In genomic region chr19:44303976-44304568, GRCh38 we compare ENCODE assay signal across 8 cellular contexts. TPM values are rescaled to one million over a fixed set of nuclear protein-coding genes. Genes with fewer than 3 reads are reported as not detected.
DNase-seq lines count a peak whose midpoint lies in the region; ATAC-seq, FAIRE-seq and TF ChIP-seq lines count a peak whose summit lies in the region.

No MANE protein-coding gene starts in this region.

- FAIRE-seq in endothelial cell of umbilical vein (lab: Jason Lieb, UNC), result no peak

- H3K9me3 Mint-ChIP-seq in GM23338, result peaks cover 12% of the 10 kb centered on the region

- H3K27ac Mint-ChIP-seq in GM23338, result peak overlapping the region; percentile 78

- CTCF ChIA-PET in endothelial cell of umbilical vein (lab: Charles Lee), result interaction anchor here (1.4 kb wide), 2 partner anchors 92 to 139 kb away, joined by 4 to 5 read pairs; partner anchors contain the start of genes ZNF226 and ZNF227

- DNase-seq in BE2C (peak; percentile 16), GM23338 (ENCODE audit: low spot score) (peak; percentile 17), endothelial cell of umbilical vein (ENCODE audit: low read depth, low spot score) (no peak), KG1 (lab: John Stamatoyannopoulos, UW) (no peak)

- H3K4me2 ChIP-seq in GM23338 (peak overlapping the region; percentile 82), SU-DHL-6 (ENCODE audit: low read depth, low read length, poor library complexity, severe bottlenecking) (peak overlapping the region; percentile 78), endothelial cell of umbilical vein (ENCODE audit: insufficient read depth, low read length) (peak overlapping the region; percentile 97)

- no peaks in the 10 kb centered on the region for H3K9me2 ChIP-seq in GM23338 (ENCODE audit: insufficient read depth)
- H3K9me2 ChIP-seq in SU-DHL-6 (replicated peaks; ENCODE audit: insufficient read depth, low read length), result no peaks in the 10 kb centered on the region

- H3K9ac ChIP-seq in SU-DHL-6 (ENCODE audit: low read length) (peak overlapping the region; percentile 75), endothelial cell of umbilical vein (replicated peaks; ENCODE audit: extremely low read depth, insufficient read depth, low read length) (peak overlapping the region; percentile 67), mucosa of rectum (ENCODE audit: low read depth in 1 of 2, low read length in 2 of 2) (peak overlapping the region; percentile 66 to 82)

- H3K9me3 ChIP-seq in BE2C (no peaks in the 10 kb centered on the region; the same call in 1 of the 2 replicates), SU-DHL-6 (ENCODE audit: insufficient read depth, low read length) (no peaks in the 10 kb centered on the region), endothelial cell of umbilical vein (replicated peaks; ENCODE audit: control insufficient read depth, insufficient read depth, low read length) (no peaks in the 10 kb centered on the region), mucosa of rectum (ENCODE audit: control insufficient read depth in 2 of 2, low read length in 2 of 2) (peaks cover 0 to 4% of the 10 kb centered on the region in 2 donors)

- TF ChIP-seq CTCF in BE2C (IDR thresholded peaks at IDR 0.05; ENCODE audit: low read depth, low read length) (no peak), GM23338 (conservative IDR thresholded peaks at IDR 0.05; ENCODE audit: low read depth in 2 of 2) (no peak), SU-DHL-6 (IDR thresholded peaks at IDR 0.05; ENCODE audit: insufficient read depth, low read length, poor library complexity, severe bottlenecking) (no peak), endothelial cell of umbilical vein (IDR thresholded peaks at IDR 0.05; ENCODE audit: extremely low read depth in 1 of 2, insufficient read depth in 1 of 2, low read depth in 1 of 2, low read length in 2 of 2) (no peak)

- no peak overlapping the region for H3K27ac ChIP-seq in GM23338 (ENCODE audit: low read depth)
- H3K27ac ChIP-seq in SU-DHL-6 (ENCODE audit: low read depth, low read length), result no peak overlapping the region
- peak overlapping the region; percentile 63 for H3K27ac ChIP-seq in endothelial cell of umbilical vein (ENCODE audit: insufficient read depth, low read depth, low read length)
- peak overlapping the region in 1 of 2 donors; percentile 84 for H3K27ac ChIP-seq in mucosa of rectum (ENCODE audit: low read depth in 2 of 2, low read length in 2 of 2)

- peak overlapping the region; percentile 23 for H2AFZ ChIP-seq in GM23338
- peak overlapping the region; percentile 90 for H2AFZ ChIP-seq in SU-DHL-6 (ENCODE audit: low read depth, low read length, severe bottlenecking)
- H2AFZ ChIP-seq in endothelial cell of umbilical vein (ENCODE audit: low read depth, low read length), result peak overlapping the region; percentile 100

- TF ChIP-seq POLR2A in endothelial cell of umbilical vein (IDR thresholded peaks at IDR 0.05; ENCODE audit: low read depth, low read length), result no peak

- POLR2A ChIA-PET in endothelial cell of umbilical vein (lab: Charles Lee), result interaction anchor here (1.1 kb wide), 1 partner anchor 139 kb away, joined by 3 read pairs; the partner anchor contains the start of gene ZNF226

- H3K4me3 ChIP-seq in BE2C (ENCODE audit: low read depth, low read length) (peak overlapping the region; percentile 94), GM23338 (peak overlapping the region; percentile 70), SU-DHL-6 (ENCODE audit: insufficient read depth, low read length, poor library complexity, severe bottlenecking) (peak overlapping the region; percentile 70), endothelial cell of umbilical vein (replicated peaks in 1 of 3; ENCODE audit: insufficient read depth in 1 of 3, low read depth in 1 of 3, low read length in 3 of 3) (peak overlapping the region; percentile 76 to 95 (median 82)), mucosa of rectum (ENCODE audit: low read length in 2 of 2) (peak overlapping the region; percentile 80 to 89)

- H3F3A ChIP-seq in GM23338 (replicated peaks; ENCODE audit: low read depth) (no peaks in the 10 kb centered on the region), SU-DHL-6 (ENCODE audit: insufficient read depth) (no peaks in the 10 kb centered on the region)

- H4K20me1 ChIP-seq in GM23338 (replicated peaks; ENCODE audit: insufficient read depth) (0 out of 2 replicates have a peak, but pooled peaks cover 3% of the 10 kb centered on the region), SU-DHL-6 (ENCODE audit: low read depth, low read length) (no peaks in the 10 kb centered on the region), endothelial cell of umbilical vein (replicated peaks; ENCODE audit: control insufficient read depth, extremely low read depth, insufficient read depth, low read length) (no peaks in the 10 kb centered on the region)

- BruUV-seq in endothelial cell of umbilical vein (replicated peaks; lab: Mats Ljungman, UMichigan), result no TSS peak

- peaks cover 22% of the 10 kb centered on the region; the same call in 2 of the 3 replicates for H3K36me3 Mint-ChIP-seq in GM23338 (ENCODE audit: low read depth)

- H3K4me1 ChIP-seq in BE2C (no peaks in the 10 kb centered on the region), GM23338 (ENCODE audit: insufficient read depth) (0 out of 2 replicates have a peak, but pooled peaks cover 5% of the 10 kb centered on the region), endothelial cell of umbilical vein (ENCODE audit: control insufficient read depth, extremely low read depth, insufficient read depth, low read length) (peaks cover 5% of the 10 kb centered on the region), mucosa of rectum (ENCODE audit: control insufficient read depth in 2 of 2, insufficient read depth in 2 of 2, low read length in 2 of 2) (peaks cover 0 to 4% of the 10 kb centered on the region in 2 donors)

- ATAC-seq in GM23338 (peak; percentile 10), HG02571 (IDR thresholded peaks at IDR 0.05; ENCODE audit: unreplicated experiment) (no peak), HG02840 (IDR thresholded peaks at IDR 0.05; ENCODE audit: low FRiP score, unreplicated experiment) (no peak)

- peak overlapping the region; percentile 94 for H3K4me3 Mint-ChIP-seq in GM23338

- no peaks in the 10 kb centered on the region for H3K27me3 ChIP-seq in BE2C
- H3K27me3 ChIP-seq in GM23338 (ENCODE audit: insufficient read depth), result no peaks in the 10 kb centered on the region
- H3K27me3 ChIP-seq in SU-DHL-6 (ENCODE audit: low read length), result no peaks in the 10 kb centered on the region
- H3K27me3 ChIP-seq in endothelial cell of umbilical vein (ENCODE audit: control insufficient read depth in 2 of 2, insufficient read depth in 2 of 2, low read length in 2 of 2), result no peaks in the 10 kb centered on the region
- H3K27me3 ChIP-seq in mucosa of rectum (ENCODE audit: control insufficient read depth in 2 of 2, insufficient read depth in 2 of 2, low read length in 2 of 2), result no peaks in the 10 kb centered on the region

- no peaks in the 10 kb centered on the region for H3K79me2 ChIP-seq in GM23338 (replicated peaks; ENCODE audit: insufficient read depth)
- H3K79me2 ChIP-seq in SU-DHL-6 (ENCODE audit: insufficient read depth, low read length), result peaks cover 8% of the 10 kb centered on the region; the same call in 1 of the 2 replicates
- no peaks in the 10 kb centered on the region for H3K79me2 ChIP-seq in endothelial cell of umbilical vein (ENCODE audit: control insufficient read depth, insufficient read depth, low read length)

- H3K4me1 Mint-ChIP-seq in GM23338, result peaks cover 4% of the 10 kb centered on the region; the same call in 2 of the 3 replicates

- no peaks in the 10 kb centered on the region for H3K27me3 Mint-ChIP-seq in GM23338 (ENCODE audit: insufficient read depth, low read depth, poor library complexity)

- intact Hi-C loops in endothelial cell of umbilical vein (cut with micrococcal nuclease), result loop anchor here (1.0 to 10.0 kb wide), 7 partner anchors 43 to 299 kb away; partner anchors contain the start of genes ZNF224, ZNF226, ZNF227 and ZNF230

- no peaks in the 10 kb centered on the region for H3K9me1 ChIP-seq in endothelial cell of umbilical vein (replicated peaks; ENCODE audit: control insufficient read depth, extremely low read depth, insufficient read depth, low read length)

- H3K36me3 ChIP-seq in BE2C, result peaks cover 17% of the 10 kb centered on the region
- H3K36me3 ChIP-seq in GM23338 (ENCODE audit: insufficient read depth), result peaks cover 6% of the 10 kb centered on the region; the same call in 1 of the 2 replicates
- H3K36me3 ChIP-seq in SU-DHL-6 (ENCODE audit: low read length), result peaks cover 5% of the 10 kb centered on the region; the same call in 1 of the 2 replicates
- peaks cover 0 to 1% of the 10 kb centered on the region in 2 experiments for H3K36me3 ChIP-seq in endothelial cell of umbilical vein (ENCODE audit: control insufficient read depth in 2 of 2, extremely low read depth in 1 of 2, insufficient read depth in 2 of 2, low read length in 2 of 2)
- H3K36me3 ChIP-seq in mucosa of rectum (ENCODE audit: control insufficient read depth in 2 of 2, insufficient read depth in 2 of 2, low read length in 2 of 2), result peaks cover 14 to 23% of the 10 kb centered on the region in 2 donors

- dilution Hi-C loops in endothelial cell of umbilical vein (cut with MboI; ENCODE audit: extremely low pct_ligation_motif_present, low sequenced_read_pairs), result no loop called here

RNA-seq across cellular contexts. Expression of gene ZNF235, which starts 0.8 kb away (rescaled TPM):
- polyA plus RNA-seq in BE2C (2012; ENCODE audit: insufficient read depth, insufficient read length, low read depth), result 4.3 TPM
- total RNA-seq in GM23338 (2014; rRNA removed; shearing (Covaris generic)), result 3.8 and 5.0 TPM in 2 replicates
- 3.4 and 5.1 TPM in 2 replicates for polyA plus RNA-seq in GM23338 (2016; fragmentation: Nextera tagmentation; extraction: Ambion mirVana)
- 5.2 TPM in 2 replicates for total RNA-seq in endothelial cell of umbilical vein
- polyA plus RNA-seq in endothelial cell of umbilical vein, result 1.8 and 2.0 TPM in 2 replicates
- 1.6 and 1.7 TPM in 2 replicates for polyA plus RNA-seq in endothelial cell of umbilical vein (2011; cell fraction: cytosol; rRNA removed)
- 9.3 and 9.9 TPM in 2 replicates for polyA plus RNA-seq in endothelial cell of umbilical vein (2011; cell fraction: nucleus; rRNA removed)
- polyA plus RNA-seq in endothelial cell of umbilical vein (2012), result 1.7 and 2.1 TPM in 2 replicates
- polyA minus RNA-seq in endothelial cell of umbilical vein, result 5.7 and 7.8 TPM in 2 replicates
- 0.72 TPM for polyA minus RNA-seq in endothelial cell of umbilical vein (2011; cell fraction: cytosol; rRNA and poly(A)+ RNA removed)
- polyA minus RNA-seq in endothelial cell of umbilical vein (2011; cell fraction: nucleus; rRNA and poly(A)+ RNA removed), result 8.6 and 11.0 TPM in 2 replicates

RNA-seq across cellular contexts. Expression of gene ZNF233, which starts 44.4 kb away (rescaled TPM):
- polyA plus RNA-seq in BE2C (2012; ENCODE audit: insufficient read depth, insufficient read length, low read depth), result 2.1 TPM
- total RNA-seq in GM23338 (2014; rRNA removed; shearing (Covaris generic)), result 1.8 and 4.2 TPM in 2 replicates
- polyA plus RNA-seq in GM23338 (2016; fragmentation: Nextera tagmentation; extraction: Ambion mirVana), result 2.5 and 2.7 TPM in 2 replicates
- 0.76 and 0.88 TPM in 2 replicates for total RNA-seq in endothelial cell of umbilical vein
- 0.15 and 0.25 TPM in 2 replicates for polyA plus RNA-seq in endothelial cell of umbilical vein
- polyA plus RNA-seq in endothelial cell of umbilical vein (2011; cell fraction: cytosol; rRNA removed), result 0.27 TPM in 2 replicates
- 0.40 and 0.48 TPM in 2 replicates for polyA plus RNA-seq in endothelial cell of umbilical vein (2011; cell fraction: nucleus; rRNA removed)
- polyA plus RNA-seq in endothelial cell of umbilical vein (2012), result 0.41 and 1.1 TPM in 2 replicates
- polyA minus RNA-seq in endothelial cell of umbilical vein, result 0.55 and 0.73 TPM in 2 replicates
- polyA minus RNA-seq in endothelial cell of umbilical vein (2011; cell fraction: cytosol; rRNA and poly(A)+ RNA removed), result not detected
- 0.29 and 0.91 TPM in 2 replicates for polyA minus RNA-seq in endothelial cell of umbilical vein (2011; cell fraction: nucleus; rRNA and poly(A)+ RNA removed)

RNA-seq across cellular contexts. Expression of gene ZNF112, which starts 52.4 kb away (rescaled TPM):
- 4.4 TPM for polyA plus RNA-seq in BE2C (2012; ENCODE audit: insufficient read depth, insufficient read length, low read depth)
- total RNA-seq in GM23338 (2014; rRNA removed; shearing (Covaris generic)), result 4.2 and 4.6 TPM in 2 replicates
- polyA plus RNA-seq in GM23338 (2016; fragmentation: Nextera tagmentation; extraction: Ambion mirVana), result 1.4 and 3.0 TPM in 2 replicates
- total RNA-seq in endothelial cell of umbilical vein, result 4.6 and 7.5 TPM in 2 replicates
- polyA plus RNA-seq in endothelial cell of umbilical vein, result 1.2 and 2.0 TPM in 2 replicates
- 2.2 TPM in 2 replicates for polyA plus RNA-seq in endothelial cell of umbilical vein (2011; cell fraction: cytosol; rRNA removed)
- 9.5 and 15.2 TPM in 2 replicates for polyA plus RNA-seq in endothelial cell of umbilical vein (2011; cell fraction: nucleus; rRNA removed)
- polyA plus RNA-seq in endothelial cell of umbilical vein (2012), result 3.1 and 3.7 TPM in 2 replicates
- 3.4 and 5.6 TPM in 2 replicates for polyA minus RNA-seq in endothelial cell of umbilical vein
- polyA minus RNA-seq in endothelial cell of umbilical vein (2011; cell fraction: cytosol; rRNA and poly(A)+ RNA removed), result 0.82 TPM
- 11.3 TPM in 2 replicates for polyA minus RNA-seq in endothelial cell of umbilical vein (2011; cell fraction: nucleus; rRNA and poly(A)+ RNA removed)

Comparison
In these comparisons a context has a peak if more than half of its experiments do, and no peak if none do; other contexts are left out.
1. DNase-seq: peak in BE2C (single experiment) and GM23338 (single experiment); none in endothelial cell of umbilical vein (single experiment) and KG1 (single experiment).
2. H2AFZ ChIP-seq: peak in every context shown above with its lines; median percentile 100 in endothelial cell of umbilical vein; 90 in SU-DHL-6; 23 in GM23338.
3. Peak in every context shown above with its lines, with median percentiles within 50 percentile points of each other: H3K4me3 ChIP-seq, H3K4me2 ChIP-seq and H3K9ac ChIP-seq.